In genomic region chr5:83475540-83476469, GRCh38 we compare ENCODE assay signal across 10 cellular contexts. TPM values are rescaled to one million over a fixed set of nuclear protein-coding genes. Genes with fewer than 3 reads are reported as not detected.
DNase-seq lines count a peak whose midpoint lies in the region; ATAC-seq, FAIRE-seq and TF ChIP-seq lines count a peak whose summit lies in the region.
"Had no signal": no experiment of that assay in that cellular context is flagged by ENCODE, and none has a peak within 500 bp of the region (broad histone marks: within the 10 kb centered on the region; RNA-seq: fewer than 3 reads in every experiment).

No MANE protein-coding gene starts in this region.

- H3K79me2 ChIP-seq in HepG2 (ENCODE audit: insufficient read depth, low read length) = no peaks in the 10 kb centered on the region

- peak overlapping the region; percentile 74 for H3K4me2 ChIP-seq in HepG2 (ENCODE audit: low read depth, low read length)

- peaks cover 62% of the 10 kb centered on the region for H3K27me3 Mint-ChIP-seq in T-helper 2 cell treated with Interferon-gamma antibody and Interleukin-4, amounts not matched to agents 5 μg/mL and 100 μg/mL, for 36 hours (ENCODE audit: low read depth)

- CTCF ChIA-PET in HepG2 (lab: Yijun Ruan, JAX; ENCODE audit: low intra/inter-chr PET ratio, low total read pairs) = interaction anchor here (1.1 kb wide), 1 partner anchor 88 kb away, joined by 3 read pairs; no protein-coding TSS in a partner anchor

- TF ChIP-seq RAD21 in HepG2 (CRISPR knock-in tag; IDR thresholded peaks at IDR 0.05) = no peak

- POLR2A ChIA-PET in HepG2 (lab: Yijun Ruan, JAX) = interaction anchor here (0.6 to 2.5 kb wide), 3 partner anchors 86 to 1197 kb away, joined by 3 to 13 read pairs (median 3); no protein-coding TSS in a partner anchor

- no peaks in the 10 kb centered on the region for H4K20me1 ChIP-seq in HepG2 (ENCODE audit: insufficient read depth, low read length)

- H3K9me3 ChIP-seq in HepG2 (ENCODE audit: low read length) = no peaks in the 10 kb centered on the region
- no peaks in the 10 kb centered on the region for H3K9me3 ChIP-seq in right lobe of liver
- no peaks in the 10 kb centered on the region for H3K9me3 ChIP-seq in breast epithelium
- no peaks in the 10 kb centered on the region for H3K9me3 ChIP-seq in left lung
- H3K9me3 ChIP-seq in aorta (ENCODE audit: control insufficient read depth, low read length) = no peaks in the 10 kb centered on the region

- peak overlapping the region in 1 of 3 experiments; percentile 7; a peak in 1 of 6 replicates for H3K4me3 ChIP-seq in HepG2 (replicated peaks in 1 of 3; ENCODE audit: insufficient read depth in 1 of 3, low read depth in 2 of 3, low read length in 3 of 3)
- no peak overlapping the region for H3K4me3 ChIP-seq in right lobe of liver
- peak overlapping the region; percentile 53 to 71 (median 65) for H3K4me3 ChIP-seq in breast epithelium
- H3K4me3 ChIP-seq in left lung = peak overlapping the region; percentile 39 to 55
- H3K4me3 ChIP-seq in aorta (ENCODE audit: low read length in 2 of 2) = peak overlapping the region; percentile 3 to 78

- WGBS in HepG2 (ENCODE audit: low lambda C conversion rate) = 8% methylated on average over 8 of the region's 8 CpGs
- 18% methylated on average over 8 of the region's 8 CpGs for WGBS in right lobe of liver (ENCODE audit: insufficient coverage, low coverage, low lambda C conversion rate, missing lambda C conversion rate)
- WGBS in aorta, 2 donors = 14 to 16% methylated on average over 8 of the region's 8 CpGs

- no TSS peak for BruUV-seq in HepG2 (replicated peaks; lab: Mats Ljungman, UMichigan)

- in situ Hi-C loops in HepG2 (cut with HindIII; ENCODE audit: extremely low pct_ligation_motif_present, low pct_unique_long_range_greater_than_20kb) = loop anchor here (10.0 kb wide), 1 partner anchor 1131 kb away; no protein-coding TSS in a partner anchor

- DNase-seq in HepG2 (ENCODE audit: low spot score) (peak; percentile 85), right lobe of liver (no peak), breast epithelium (ENCODE audit: low spot score in 2 of 2) (no peak), left lung (no peak), aorta (no peak)
- no peak for DNase-seq in T-helper 2 cell treated with Interferon-gamma antibody and Interleukin-4, amounts not matched to agents 5 μg/mL and 100 μg/mL, for 36 hours (ENCODE audit: low spot score)
- DNase-seq: CD4-positive, CD25-positive, alpha-beta regulatory T cell; T-cell had no signal

- no peak for TF ChIP-seq CTCF in HepG2 (CRISPR knock-in tag; IDR thresholded peaks at IDR 0.05)
- no peak for TF ChIP-seq CTCF in right lobe of liver (IDR thresholded peaks at IDR 0.05)
- no peak for TF ChIP-seq CTCF in breast epithelium (IDR thresholded peaks at IDR 0.05)
- TF ChIP-seq CTCF in left lung (IDR thresholded peaks at IDR 0.05) = no peak

- no peak overlapping the region for H3K9ac ChIP-seq in HepG2 (ENCODE audit: insufficient read depth, low read depth, low read length)

- H3K36me3 Mint-ChIP-seq in T-helper 2 cell treated with Interferon-gamma antibody and Interleukin-4, amounts not matched to agents 5 μg/mL and 100 μg/mL, for 36 hours (ENCODE audit: low read depth) = peaks cover 1% of the 10 kb centered on the region
- H3K36me3 Mint-ChIP-seq: CD4-positive, CD25-positive, alpha-beta regulatory T cell; T-cell had no signal

- peak; percentile 71 for FAIRE-seq in HepG2 (lab: Jason Lieb, UNC)

- intact Hi-C loops in HepG2 (cut with micrococcal nuclease; ENCODE audit: unreplicated experiment) = loop anchor here (2.0 to 10.0 kb wide), 2 partner anchors 87 to 411 kb away; no protein-coding TSS in a partner anchor
- intact Hi-C loops in right lobe of liver (cut with DNase I) = no loop called here
- intact Hi-C loops in breast epithelium (cut with DNase I; ENCODE audit: low total_unique reads) = loop anchor here (10.0 kb wide), 1 partner anchor 1641 kb away; no protein-coding TSS in a partner anchor
- intact Hi-C loops in left lung (cut with DNase I) = loop anchor here in 1 of 2 donors (10.0 kb wide), 1 partner anchor 1121 kb away; no protein-coding TSS in a partner anchor
- intact Hi-C loops in aorta (cut with DNase I) = loop anchor here (10.0 kb wide), 2 partner anchors 89 to 931 kb away; no protein-coding TSS in a partner anchor

- H3K27ac ChIP-seq in HepG2 (ENCODE audit: extremely low read length, insufficient read depth, low read length) (peak overlapping the region; percentile 14), right lobe of liver (no peak overlapping the region), breast epithelium (peak overlapping the region; percentile 74 to 77), left lung (peak overlapping the region; percentile 80 to 84), aorta (ENCODE audit: low read depth in 1 of 2, low read length in 2 of 2) (peak overlapping the region in 1 of 2 donors; percentile 63)

- peak in 1 of 2 experiments; percentile 52; a peak in 2 of 4 replicates for TF ChIP-seq EP300 in HepG2 (IDR thresholded peaks at IDR 0.05; ENCODE audit: low read depth in 2 of 2, low read length in 2 of 2)
- TF ChIP-seq EP300 in HepG2 (CRISPR knock-in tag; IDR thresholded peaks at IDR 0.05; ENCODE audit: borderline replicate concordance) = no peak

- H3K4me1 ChIP-seq in HepG2 (ENCODE audit: insufficient read depth, low read length) = peaks cover 59% of the 10 kb centered on the region
- H3K4me1 ChIP-seq in right lobe of liver = peaks cover 0 to 19% (median 0%) of the 10 kb centered on the region in 4 donors
- peaks cover 3 to 9% of the 10 kb centered on the region in 2 donors for H3K4me1 ChIP-seq in breast epithelium
- peaks cover 2 to 50% of the 10 kb centered on the region in 2 donors for H3K4me1 ChIP-seq in left lung
- H3K4me1 ChIP-seq in aorta (ENCODE audit: control insufficient read depth in 1 of 2, insufficient read depth in 2 of 2, low read length in 2 of 2) = no peaks in the 10 kb centered on the region

- no peak for TF ChIP-seq POLR2A in HepG2 (IDR thresholded peaks at IDR 0.05; ENCODE audit: insufficient read depth in 1 of 2, low read depth in 2 of 2, low read length in 2 of 2)
- TF ChIP-seq POLR2A in right lobe of liver (IDR thresholded peaks at IDR 0.05) = no peak
- no peak for TF ChIP-seq POLR2A in breast epithelium (IDR thresholded peaks at IDR 0.05)

- peaks cover 3 to 34% of the 10 kb centered on the region in 2 experiments; a peak in 4 of 5 replicates for H3K27me3 ChIP-seq in HepG2 (ENCODE audit: control insufficient read depth in 1 of 2, insufficient read depth in 2 of 2, low read length in 2 of 2)
- H3K27me3 ChIP-seq in right lobe of liver = peaks cover 0 to 21% of the 10 kb centered on the region in 2 donors
- H3K27me3 ChIP-seq in breast epithelium = peaks cover 0 to 31% of the 10 kb centered on the region in 2 donors
- H3K27me3 ChIP-seq in left lung = peaks cover 12 to 81% of the 10 kb centered on the region in 2 donors
- no peaks in the 10 kb centered on the region for H3K27me3 ChIP-seq in aorta (ENCODE audit: control insufficient read depth in 1 of 2, insufficient read depth in 2 of 2, low read length in 1 of 2)

- no peak overlapping the region for H3K27ac Mint-ChIP-seq in T-helper 2 cell treated with Interferon-gamma antibody and Interleukin-4, amounts not matched to agents 5 μg/mL and 100 μg/mL, for 36 hours
- H3K27ac Mint-ChIP-seq: CD4-positive, CD25-positive, alpha-beta regulatory T cell; T-cell had no signal

- H3K36me3 ChIP-seq in HepG2 (replicated peaks in 1 of 2; ENCODE audit: control insufficient read depth in 1 of 2, insufficient read depth in 2 of 2, low read length in 2 of 2) (no peaks in the 10 kb centered on the region), right lobe of liver (no peaks in the 10 kb centered on the region), breast epithelium (no peaks in the 10 kb centered on the region), left lung (no peaks in the 10 kb centered on the region), aorta (ENCODE audit: control insufficient read depth in 1 of 2, insufficient read depth in 2 of 2, low read length in 1 of 2) (peaks cover 0 to 3% of the 10 kb centered on the region in 2 donors)

- no peak overlapping the region for H2AFZ ChIP-seq in HepG2 (ENCODE audit: low read length)

- ATAC-seq in HepG2 (peak; percentile 52), right lobe of liver (no peak), left lung (no peak), aorta (ENCODE audit: low FRiP score) (no peak), HG03095 (IDR thresholded peaks at IDR 0.05; ENCODE audit: unreplicated experiment) (no peak), HG02642 (IDR thresholded peaks at IDR 0.05; ENCODE audit: poor library complexity, unreplicated experiment) (no peak)
- ATAC-seq: T-cell had no signal

- H3K4me3 Mint-ChIP-seq in T-helper 2 cell treated with Interferon-gamma antibody and Interleukin-4, amounts not matched to agents 5 μg/mL and 100 μg/mL, for 36 hours = no peak overlapping the region

- peaks cover 34% of the 10 kb centered on the region for H3K4me1 Mint-ChIP-seq in T-helper 2 cell treated with Interferon-gamma antibody and Interleukin-4, amounts not matched to agents 5 μg/mL and 100 μg/mL, for 36 hours (ENCODE audit: low read depth)

- H3K9me3 Mint-ChIP-seq in T-helper 2 cell treated with Interferon-gamma antibody and Interleukin-4, amounts not matched to agents 5 μg/mL and 100 μg/mL, for 36 hours = no peaks in the 10 kb centered on the region

RNA-seq across cellular contexts. Expression of gene VCAN, which starts 4.3 kb away (rescaled TPM):
- total RNA-seq in HepG2 (2016; rRNA removed; fragmentation: Illumina TruSeq; extraction: Trizol) = 0.83 and 1.2 TPM in 2 replicates
- total RNA-seq in HepG2 (2016; cell fraction: cytosol; rRNA removed; fragmentation: Illumina TruSeq; extraction: Trizol; ENCODE audit: low read depth) = 0.09 TPM in 1 of 2 replicates, not detected in the other
- total RNA-seq in HepG2 (2016; cell fraction: insoluble cytoplasmic fraction; rRNA removed; fragmentation: Illumina TruSeq; extraction: Trizol) = 0.39 and 1.3 TPM in 2 replicates
- total RNA-seq in HepG2 (2016; cell fraction: membrane; rRNA removed; fragmentation: Illumina TruSeq; extraction: Trizol) = 0.10 and 0.28 TPM in 2 replicates
- 4.4 and 4.8 TPM in 2 replicates for total RNA-seq in HepG2 (2016; cell fraction: nucleus; rRNA removed; fragmentation: Illumina TruSeq; extraction: Trizol)
- 3.5 and 3.7 TPM in 2 replicates for polyA plus RNA-seq in HepG2 (2011; rRNA removed)
- polyA plus RNA-seq in HepG2 (2011; cell fraction: cytosol; rRNA removed) = 2.2 and 3.5 TPM in 2 replicates
- polyA plus RNA-seq in HepG2 (2011; cell fraction: nucleus; rRNA removed) = 2.8 and 4.2 TPM in 2 replicates
- polyA plus RNA-seq in HepG2 (2012) = 7.1 and 8.0 TPM in 2 replicates
- polyA plus RNA-seq in HepG2 (2016; cell fraction: cytosol; fragmentation: Illumina TruSeq; extraction: Trizol; ENCODE audit: low read depth) = 0.06 TPM in 1 of 2 replicates, not detected in the other
- polyA plus RNA-seq in HepG2 (2016; cell fraction: insoluble cytoplasmic fraction; fragmentation: Illumina TruSeq; extraction: Trizol; ENCODE audit: low read depth) = 0.19 and 0.81 TPM in 2 replicates
- 0.08 TPM in 1 of 2 replicates, not detected in the other for polyA plus RNA-seq in HepG2 (2016; cell fraction: membrane; fragmentation: Illumina TruSeq; extraction: Trizol; ENCODE audit: low read depth)
- polyA plus RNA-seq in HepG2 (2016; cell fraction: nucleus; fragmentation: Illumina TruSeq; extraction: Trizol; ENCODE audit: insufficient read depth, low read depth) = 3.3 TPM in 2 replicates
- 0.19 and 16.8 TPM in 2 replicates for polyA minus RNA-seq in HepG2 (2011; rRNA and poly(A)+ RNA removed; ENCODE audit: low replicate concordance)
- polyA minus RNA-seq in HepG2 (2011; cell fraction: cytosol; rRNA and poly(A)+ RNA removed) = 3.9 and 9.6 TPM in 2 replicates
- polyA minus RNA-seq in HepG2 (2011; cell fraction: nucleus; rRNA and poly(A)+ RNA removed) = 10.7 and 12.3 TPM in 2 replicates
- 10 to 100 TPM in 2 of 6 experiments, 1 to 10 TPM in 4; 3.8 to 13.8 (median 6.0) TPM for total RNA-seq in right lobe of liver
- 100 to 1,000 TPM in 2 of 3 donors, 10 to 100 TPM in 1; 31.6 to 245 (median 138) TPM for total RNA-seq in breast epithelium
- 100 to 1,000 TPM; 217 to 335 TPM for total RNA-seq in left lung
- total RNA-seq in aorta = 100 to 1,000 TPM; 513 to 849 TPM
- polyA plus RNA-seq in aorta = 100 to 1,000 TPM in 1 of 2 donors, 10 to 100 TPM in 1; 21.5 to 443 TPM
- total RNA-seq: CD4-positive, CD25-positive, alpha-beta regulatory T cell had no signal

Comparison
In these comparisons a context has a peak if more than half of its experiments do, and no peak if none do; other contexts are left out.
1. H3K27ac ChIP-seq: peak in HepG2 (single experiment), breast epithelium (2 of 2) and left lung (2 of 2); none in right lobe of liver (0 of 3).
2. intact Hi-C loops: an anchor here in HepG2 (2.0 to 10.0 kb wide), breast epithelium (10.0 kb wide) and aorta (10.0 kb wide); none called in right lobe of liver.
3. H3K4me3 ChIP-seq: peak in breast epithelium (3 of 3), left lung (2 of 2) and aorta (2 of 2); none in right lobe of liver (0 of 3).